29 cellular contexts compared by ENCODE assay signal in genomic region chr4:124804041-124804440, GRCh38.
A peak's percentile ranks its signal among the peaks of the same experiment; 100 is the strongest.
DNase-seq lines count a peak whose midpoint lies in the region; ATAC-seq and TF ChIP-seq lines count a peak whose summit lies in the region.
"Had no signal": no experiment of that assay in that cellular context is flagged by ENCODE, and none has a peak within 500 bp of the region (broad histone marks: within the 10 kb centered on the region; RNA-seq: fewer than 3 reads in every experiment).

No MANE protein-coding gene starts in this region.

- no peaks in the 10 kb centered on the region for H3K9me3 ChIP-seq in CD8-positive, alpha-beta memory T cell (ENCODE audit: low read length)
- H3K9me3 ChIP-seq: A549, heart right ventricle, lower lobe of right lung, psoas muscle, sigmoid colon, tibial nerve had no signal

- H3K36me3 Mint-ChIP-seq in CD8-positive, alpha-beta memory T cell, result no peaks in the 10 kb centered on the region
- H3K36me3 Mint-ChIP-seq: CD4-positive, CD25-positive, alpha-beta regulatory T cell; naive thymus-derived CD8-positive, alpha-beta T cell had no signal

- CTCF ChIA-PET in CD8-positive, alpha-beta memory T cell (lab: Charles Lee), result no interaction called here

- no peak overlapping the region for H3K27ac Mint-ChIP-seq in CD8-positive, alpha-beta memory T cell
- H3K27ac Mint-ChIP-seq: activated naive CD4-positive, alpha-beta T cell treated with anti-CD3 and anti-CD28 coated beads for 36 hours; CD4-positive, CD25-positive, alpha-beta regulatory T cell; naive thymus-derived CD8-positive, alpha-beta T cell; T-helper 1 cell treated with Interleukin-12 subunit alpha and Interleukin-12 subunit beta and Interleukin-4 antibody, amounts not matched to agents 30 μg/mL and 1 μg/mL, for 36 hours had no signal

- H3K27me3 ChIP-seq in CD8-positive, alpha-beta memory T cell (ENCODE audit: insufficient read depth, low read length, poor library complexity, severe bottlenecking), result no peaks in the 10 kb centered on the region
- H3K27me3 ChIP-seq: heart right ventricle, sigmoid colon, tibial nerve had no signal

- no peak for TF ChIP-seq CTCF in epithelial cell of esophagus (IDR thresholded peaks at IDR 0.05; ENCODE audit: insufficient read depth, low read depth, low read length, missing control alignments)

- ATAC-seq in GM18511 (IDR thresholded peaks at IDR 0.05; ENCODE audit: unreplicated experiment) (peak; percentile 13), GM21381 (IDR thresholded peaks at IDR 0.05; ENCODE audit: unreplicated experiment) (peak; percentile 1), HG03196 (IDR thresholded peaks at IDR 0.05; ENCODE audit: unreplicated experiment) (peak; percentile 2)
- ATAC-seq: A549; activated CD4-positive, CD25-positive, alpha-beta regulatory T cell treated with anti-CD3 and anti-CD28 coated beads, Interleukin-2, amount 50 U/mL, for 24 hours; heart right ventricle; lower lobe of right lung; naive thymus-derived CD8-positive, alpha-beta T cell; psoas muscle had no signal

- no peaks in the 10 kb centered on the region for H3K4me1 ChIP-seq in CD8-positive, alpha-beta memory T cell (ENCODE audit: insufficient read depth, low read length)
- H3K4me1 ChIP-seq: A549, heart right ventricle, lower lobe of right lung, psoas muscle, tibial nerve had no signal

- peaks cover 0 to 4% (median 0%) of the 10 kb centered on the region in 5 donors for H3K9me3 Mint-ChIP-seq in CD8-positive, alpha-beta memory T cell
- H3K9me3 Mint-ChIP-seq: activated naive CD4-positive, alpha-beta T cell treated with anti-CD3 and anti-CD28 coated beads for 36 hours; T-helper 1 cell treated with Interleukin-12 subunit alpha and Interleukin-12 subunit beta and Interleukin-4 antibody, amounts not matched to agents 30 μg/mL and 1 μg/mL, for 36 hours had no signal

- no peak overlapping the region for H3K27ac ChIP-seq in CD8-positive, alpha-beta memory T cell (ENCODE audit: low read depth, low read length)
- H3K27ac ChIP-seq: A549, heart right ventricle, lower lobe of right lung, psoas muscle, sigmoid colon, tibial nerve had no signal

- H3K4me3 Mint-ChIP-seq in CD8-positive, alpha-beta memory T cell, result no peak overlapping the region
- H3K4me3 Mint-ChIP-seq: activated naive CD4-positive, alpha-beta T cell treated with anti-CD3 and anti-CD28 coated beads for 36 hours; CD4-positive, CD25-positive, alpha-beta regulatory T cell; naive thymus-derived CD8-positive, alpha-beta T cell; T-helper 1 cell treated with Interleukin-12 subunit alpha and Interleukin-12 subunit beta and Interleukin-4 antibody, amounts not matched to agents 30 μg/mL and 1 μg/mL, for 36 hours had no signal

- POLR2A ChIA-PET in CD8-positive, alpha-beta memory T cell (lab: Charles Lee), result no interaction called here

- DNase-seq in epithelial cell of esophagus (ENCODE audit: low read depth), result peak; percentile 76
- no peak for DNase-seq in SHP77 treated with DMSO at 0.1 percent for 48 hours (lab: John Stamatoyannopoulos, UW)
- DNase-seq in CD8-positive, alpha-beta memory T cell, result no peak
- no peak for DNase-seq in stimulated activated CD4-positive, alpha-beta T cell treated with anti-CD3 and anti-CD28 coated beads, Interleukin-4, amount 100 ng/mL, for 1 hour
- DNase-seq in activated CD4-positive, CD25-positive, alpha-beta regulatory T cell (lab: John Stamatoyannopoulos, UW), result no peak
- DNase-seq: activated CD4-positive, alpha-beta T cell treated with anti-CD3 and anti-CD28 coated beads, Interleukin-2, amount 50 U/mL, for 48 hours; activated CD8-positive, alpha-beta memory T cell treated with anti-CD3 and anti-CD28 coated beads, Interleukin-2, amount 50 U/mL, for 4 hours; activated naive CD4-positive, alpha-beta T cell treated with anti-CD3 and anti-CD28 coated beads for 36 hours; CD4-positive, CD25-positive, alpha-beta regulatory T cell; GOT3; heart right ventricle; Kasumi-1; lower lobe of right lung; midbrain; naive thymus-derived CD8-positive, alpha-beta T cell; NCI-H1417 treated with DMSO at 0.1 percent for 48 hours; NCI-H2107; NCI-H345; psoas muscle; sigmoid colon; stimulated activated CD4-positive, alpha-beta T cell treated with anti-CD3 and anti-CD28 coated beads, Interleukin-12 subunit alpha, Interleukin-12 subunit beta, amount 100 ng/mL, for 4 hours; stimulated activated CD4-positive, alpha-beta T cell treated with anti-CD3 and anti-CD28 coated beads, Interleukin-2, amount 100 ng/mL, for 48 hours had no signal

- no peaks in the 10 kb centered on the region for H3K4me1 Mint-ChIP-seq in CD8-positive, alpha-beta memory T cell
- H3K4me1 Mint-ChIP-seq: CD4-positive, CD25-positive, alpha-beta regulatory T cell; naive thymus-derived CD8-positive, alpha-beta T cell had no signal

- no peak overlapping the region for H3K4me3 ChIP-seq in epithelial cell of esophagus (ENCODE audit: low read length)
- no peak overlapping the region for H3K4me3 ChIP-seq in CD8-positive, alpha-beta memory T cell (ENCODE audit: low read length)
- H3K4me3 ChIP-seq: A549, heart right ventricle, lower lobe of right lung, psoas muscle, sigmoid colon, tibial nerve had no signal

- no peaks in the 10 kb centered on the region for H3K27me3 Mint-ChIP-seq in CD8-positive, alpha-beta memory T cell
- H3K27me3 Mint-ChIP-seq: CD4-positive, CD25-positive, alpha-beta regulatory T cell had no signal

- no peaks in the 10 kb centered on the region for H3K36me3 ChIP-seq in CD8-positive, alpha-beta memory T cell (ENCODE audit: insufficient read depth, low read length)
- H3K36me3 ChIP-seq: heart right ventricle, lower lobe of right lung, sigmoid colon, tibial nerve had no signal
